ENCODE assay signal across 8 cellular contexts in the genomic region with DNA sequence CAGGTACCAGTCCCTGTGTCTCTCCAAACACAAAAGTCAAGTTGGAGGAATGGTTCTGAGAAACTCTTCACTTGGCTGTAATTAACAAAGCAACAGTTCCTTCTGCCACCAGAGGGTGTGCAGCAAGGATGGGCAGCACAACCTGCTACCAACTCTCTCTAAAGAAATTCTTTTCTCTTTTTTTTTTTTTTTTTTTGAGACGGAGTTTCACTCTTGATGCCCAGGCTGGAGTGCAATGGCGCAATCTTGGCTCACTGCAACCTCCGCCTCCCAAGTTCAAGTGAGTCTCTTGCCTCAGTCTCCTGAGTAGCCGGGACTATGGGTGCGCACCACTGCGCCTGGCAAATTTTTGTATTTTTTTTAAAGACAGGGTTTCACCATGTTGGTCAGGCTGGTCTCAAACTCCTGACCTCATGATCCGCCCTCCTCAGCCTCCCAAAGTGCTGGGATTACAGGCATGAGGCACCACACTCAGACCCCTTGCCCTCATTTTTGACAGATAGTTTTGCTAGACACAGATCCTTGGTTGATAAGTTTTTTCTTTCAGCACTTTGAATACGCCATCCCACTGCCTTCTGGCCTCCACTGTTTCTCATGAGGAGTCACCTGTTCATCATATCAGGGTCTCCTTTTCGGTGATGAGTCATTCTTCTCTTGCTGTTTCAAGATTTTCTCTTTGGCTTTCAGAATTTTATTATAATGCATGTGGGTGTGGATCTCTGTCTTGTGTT.
DNase-seq lines count a peak whose midpoint lies in the region; ATAC-seq, FAIRE-seq and TF ChIP-seq lines count a peak whose summit lies in the region.

No MANE protein-coding gene starts in this region.

- ATAC-seq in GM18873 (IDR thresholded peaks at IDR 0.05; ENCODE audit: low FRiP score, unreplicated experiment): no peak
- no peak for ATAC-seq in HG02759 (IDR thresholded peaks at IDR 0.05; ENCODE audit: unreplicated experiment)

- no peak for DNase-seq in D721Med (ENCODE audit: insufficient read length, low spot score)
- peak; percentile 42 to 56 for DNase-seq in Kasumi-1 (lab: John Stamatoyannopoulos, UW)
- DNase-seq in activated naive CD4-positive, alpha-beta T cell treated with anti-CD3 and anti-CD28 coated beads, Interleukin-2, amount 50 U/mL, for 16 hours: peak; percentile 18
- DNase-seq in kidney tubule cell (ENCODE audit: low spot score): peak; percentile 46
- no peak for DNase-seq in stimulated activated CD4-positive, alpha-beta T cell treated with anti-CD3 and anti-CD28 coated beads, Interleukin-15, amount 100 ng/mL, for 24 hours
- DNase-seq in COR-L47 (lab: John Stamatoyannopoulos, UW): no peak

- peak; percentile 27 for TF ChIP-seq CTCF in D721Med (IDR thresholded peaks at IDR 0.05; ENCODE audit: insufficient read depth, missing control alignments)

- FAIRE-seq in D721Med (lab: Jason Lieb, UNC): no peak

Comparison
In these comparisons a context has a peak if more than half of its experiments do, and no peak if none do; other contexts are left out.
1. DNase-seq: peak in Kasumi-1 (2 of 2), activated naive CD4-positive, alpha-beta T cell treated with anti-CD3 and anti-CD28 coated beads, Interleukin-2, amount 50 U/mL, for 16 hours (single experiment) and kidney tubule cell (single experiment); none in D721Med (single experiment), stimulated activated CD4-positive, alpha-beta T cell treated with anti-CD3 and anti-CD28 coated beads, Interleukin-15, amount 100 ng/mL, for 24 hours (single experiment) and COR-L47 (single experiment).